Comparison of ENCODE assay signal across 22 cellular contexts in the genomic region with DNA sequence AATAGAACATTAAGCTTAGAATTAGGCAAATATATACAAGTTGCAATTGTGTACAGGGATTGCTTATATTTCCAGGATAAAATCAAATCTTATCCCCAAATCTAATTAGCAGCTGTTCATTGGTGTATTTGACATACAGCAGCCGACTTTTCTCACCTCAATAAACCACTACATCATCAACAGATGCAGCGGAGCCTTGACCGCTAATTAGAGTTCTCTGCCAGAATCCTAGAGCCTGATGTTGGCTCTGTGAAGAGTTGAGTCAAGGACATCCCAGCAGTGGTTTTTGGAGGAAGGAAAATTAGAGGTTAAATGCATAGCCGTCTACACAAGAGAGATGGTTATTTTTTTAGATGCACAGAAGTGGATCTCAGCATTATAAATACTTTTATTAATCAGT.
"Had no signal": no experiment of that assay in that cellular context is flagged by ENCODE, and none has a peak within 500 bp of the region (broad histone marks: within the 10 kb centered on the region; RNA-seq: fewer than 3 reads in every experiment).

No MANE protein-coding gene starts in this region.

- H3K27ac ChIP-seq: HL-60, KMS-11, PC-9, Peyer's patch, SJSA1 had no signal

- H3K4me3 Mint-ChIP-seq: IgD-negative memory B cell had no signal

- H3K9me3 ChIP-seq: Peyer's patch had no signal

- H3K27ac Mint-ChIP-seq: IgD-negative memory B cell had no signal

- H3K4me3 ChIP-seq: K562, PC-9, Peyer's patch, SJSA1 had no signal

- DNase-seq: Kasumi-1, MM.1S, NCI-H1092 treated with DMSO at 0.1 percent for 48 hours, NCI-H1436, NCI-H187, NCI-H2029, NCI-H2081 treated with DMSO at 0.1 percent for 48 hours, NCI-H345, NCI-H446 treated with DMSO at 0.1 percent for 48 hours, NCI-H510A treated with DMSO at 0.1 percent for 48 hours, NCI-H526, NCI-H748 treated with DMSO at 0.1 percent for 48 hours, PC-9, Peyer's patch, SHP77 treated with DMSO at 0.1 percent for 48 hours, T-helper 2 cell had no signal

- H3K4me1 Mint-ChIP-seq: IgD-negative memory B cell had no signal

- ATAC-seq: K562, Right ventricle myocardium inferior had no signal

- H3K27me3 ChIP-seq: Peyer's patch, SJSA1 had no signal

- H3K27me3 Mint-ChIP-seq: IgD-negative memory B cell had no signal

- H3K4me1 ChIP-seq: Peyer's patch had no signal

- H3K36me3 ChIP-seq: Peyer's patch had no signal
